Comparison of ENCODE assay signal across 13 cellular contexts in genomic region chr15:97521894-97522293, GRCh38.
A peak's percentile ranks its signal among the peaks of the same experiment; 100 is the strongest.
DNase-seq lines count a peak whose midpoint lies in the region; ATAC-seq and TF ChIP-seq lines count a peak whose summit lies in the region.
"Had no signal": no experiment of that assay in that cellular context is flagged by ENCODE, and none has a peak within 500 bp of the region (broad histone marks: within the 10 kb centered on the region; RNA-seq: fewer than 3 reads in every experiment).

No MANE protein-coding gene starts in this region.

- H3K4me3 ChIP-seq in mesodermal cell (ENCODE audit: extremely low read depth, insufficient read depth, low read length, poor library complexity, severe bottlenecking) (no peak overlapping the region), tibial nerve (peak overlapping the region; percentile 2 to 36 (median 20))
- no peak overlapping the region for H3K4me3 ChIP-seq in effector memory CD4-positive, alpha-beta T cell (ENCODE audit: insufficient read depth, low read depth, low read length, poor library complexity, severe bottlenecking)
- H3K4me3 ChIP-seq: vagina had no signal

- TF ChIP-seq CTCF in tibial nerve (IDR thresholded peaks at IDR 0.05): no peak

- no peaks in the 10 kb centered on the region for H3K27me3 ChIP-seq in tibial nerve
- H3K27me3 ChIP-seq in effector memory CD4-positive, alpha-beta T cell (replicated peaks; ENCODE audit: control insufficient read depth, insufficient read depth, low read length, poor library complexity, severe bottlenecking): no peaks in the 10 kb centered on the region
- H3K27me3 ChIP-seq: vagina had no signal

- no peak for ATAC-seq in HG02763 (IDR thresholded peaks at IDR 0.05; ENCODE audit: unreplicated experiment)
- ATAC-seq: natural killer cell had no signal

- 34 to 73% methylated on average over 2 to 3 of the region's 6 CpGs for WGBS in mesodermal cell (ENCODE audit: insufficient coverage in 2 of 2), 2 experiments
- 14 to 15% methylated on average over 6 of the region's 6 CpGs for WGBS in tibial nerve, 2 donors

- H3K4me1 ChIP-seq in mesodermal cell (ENCODE audit: control insufficient read depth, insufficient read depth, low read length, poor library complexity, severe bottlenecking) (peaks cover 3% of the 10 kb centered on the region), tibial nerve (peaks cover 0 to 6% (median 0%) of the 10 kb centered on the region in 4 donors)
- H3K4me1 ChIP-seq in effector memory CD4-positive, alpha-beta T cell (ENCODE audit: control insufficient read depth, insufficient read depth, low read length, poor library complexity, severe bottlenecking): no peaks in the 10 kb centered on the region
- H3K4me1 ChIP-seq: vagina had no signal

- H3K27ac ChIP-seq in mesodermal cell (ENCODE audit: low read depth, low read length, severe bottlenecking) (peak overlapping the region; percentile 1), tibial nerve (no peak overlapping the region)
- no peak overlapping the region for H3K27ac ChIP-seq in effector memory CD4-positive, alpha-beta T cell (ENCODE audit: insufficient read depth, low read length, poor library complexity, severe bottlenecking)
- H3K27ac ChIP-seq: vagina had no signal

- H3K9me3 ChIP-seq in mesodermal cell (ENCODE audit: control insufficient read depth, low read length) (no peaks in the 10 kb centered on the region), tibial nerve (no peaks in the 10 kb centered on the region)
- no peaks in the 10 kb centered on the region for H3K9me3 ChIP-seq in effector memory CD4-positive, alpha-beta T cell (ENCODE audit: control insufficient read depth, low read length)
- H3K9me3 ChIP-seq: vagina had no signal

- H3K36me3 ChIP-seq in mesodermal cell (ENCODE audit: control insufficient read depth, insufficient read depth, low read length) (no peaks in the 10 kb centered on the region), tibial nerve (no peaks in the 10 kb centered on the region)
- no peaks in the 10 kb centered on the region for H3K36me3 ChIP-seq in effector memory CD4-positive, alpha-beta T cell (ENCODE audit: control insufficient read depth, insufficient read depth, low read length)
- H3K36me3 ChIP-seq: vagina had no signal

- TF ChIP-seq POLR2A in tibial nerve (IDR thresholded peaks at IDR 0.05): no peak

- peak; percentile 26 to 45 for DNase-seq in NOMO-1 (lab: John Stamatoyannopoulos, UW; ENCODE audit: unreplicated experiment in 2 of 2)
- peak; percentile 47 for DNase-seq in ecto neural progenitor cell (ENCODE audit: low spot score)
- DNase-seq in tibial nerve (ENCODE audit: low spot score in 2 of 2): no peak
- no peak for DNase-seq in NCI-H2081 treated with DMSO at 0.1 percent for 48 hours (lab: John Stamatoyannopoulos, UW)
- DNase-seq in effector memory CD4-positive, alpha-beta T cell: no peak
- DNase-seq: central memory CD4-positive, alpha-beta T cell; DND-41; natural killer cell; NCI-H1048; T-helper 9 cell had no signal

- TF ChIP-seq EP300 in tibial nerve (IDR thresholded peaks at IDR 0.05): no peak

Comparison
In these comparisons a context has a peak if more than half of its experiments do, and no peak if none do; other contexts are left out.
1. DNase-seq: peak in NOMO-1 (2 of 2) and ecto neural progenitor cell (single experiment); none in tibial nerve (0 of 2), NCI-H2081 treated with DMSO at 0.1 percent for 48 hours (single experiment) and effector memory CD4-positive, alpha-beta T cell (0 of 3).
2. H3K4me3 ChIP-seq: peak in tibial nerve (4 of 4); none in mesodermal cell (single experiment) and effector memory CD4-positive, alpha-beta T cell (single experiment).